In the genomic region with DNA sequence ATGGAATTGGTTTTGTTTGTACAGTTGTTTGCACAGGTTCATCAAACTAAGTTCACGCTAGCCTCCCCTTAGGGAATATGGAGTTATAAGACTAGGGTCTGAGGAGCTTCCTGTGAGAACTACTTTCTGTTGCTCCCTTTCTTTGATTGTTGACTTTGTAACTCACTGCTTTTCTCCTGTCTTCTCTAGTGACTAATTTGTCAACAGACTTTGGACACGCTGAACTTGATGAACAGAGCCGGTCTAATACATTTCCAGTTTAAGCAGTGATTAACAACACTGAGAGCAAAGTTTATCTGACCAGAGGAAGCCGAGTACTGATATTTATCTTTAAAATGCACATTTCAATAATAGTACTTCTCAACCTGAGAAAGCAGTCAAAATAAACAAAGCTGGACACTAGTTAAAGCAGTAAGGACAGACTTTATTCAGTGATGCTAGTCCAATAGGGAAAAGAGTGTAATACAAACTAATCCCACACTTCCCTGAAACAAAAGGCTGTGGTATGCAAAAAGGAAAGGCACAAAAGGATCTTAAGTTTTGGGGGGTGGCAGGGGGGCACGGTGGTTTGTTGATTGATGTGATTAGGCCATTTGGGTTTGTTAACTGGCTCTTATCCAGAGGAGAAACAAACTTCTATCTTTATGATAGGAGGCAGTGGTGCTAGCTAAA, we compare ENCODE assay signal across 1 cellular context.
TF ChIP-seq lines count a peak whose summit lies in the region.

No MANE protein-coding gene starts in this region.

TF ChIP-seq in HepG2, 621 proteins besides CTCF, POLR2A, EP300 and RAD21 (continued from another document):
- TF ChIP-seq, protein P1, sequence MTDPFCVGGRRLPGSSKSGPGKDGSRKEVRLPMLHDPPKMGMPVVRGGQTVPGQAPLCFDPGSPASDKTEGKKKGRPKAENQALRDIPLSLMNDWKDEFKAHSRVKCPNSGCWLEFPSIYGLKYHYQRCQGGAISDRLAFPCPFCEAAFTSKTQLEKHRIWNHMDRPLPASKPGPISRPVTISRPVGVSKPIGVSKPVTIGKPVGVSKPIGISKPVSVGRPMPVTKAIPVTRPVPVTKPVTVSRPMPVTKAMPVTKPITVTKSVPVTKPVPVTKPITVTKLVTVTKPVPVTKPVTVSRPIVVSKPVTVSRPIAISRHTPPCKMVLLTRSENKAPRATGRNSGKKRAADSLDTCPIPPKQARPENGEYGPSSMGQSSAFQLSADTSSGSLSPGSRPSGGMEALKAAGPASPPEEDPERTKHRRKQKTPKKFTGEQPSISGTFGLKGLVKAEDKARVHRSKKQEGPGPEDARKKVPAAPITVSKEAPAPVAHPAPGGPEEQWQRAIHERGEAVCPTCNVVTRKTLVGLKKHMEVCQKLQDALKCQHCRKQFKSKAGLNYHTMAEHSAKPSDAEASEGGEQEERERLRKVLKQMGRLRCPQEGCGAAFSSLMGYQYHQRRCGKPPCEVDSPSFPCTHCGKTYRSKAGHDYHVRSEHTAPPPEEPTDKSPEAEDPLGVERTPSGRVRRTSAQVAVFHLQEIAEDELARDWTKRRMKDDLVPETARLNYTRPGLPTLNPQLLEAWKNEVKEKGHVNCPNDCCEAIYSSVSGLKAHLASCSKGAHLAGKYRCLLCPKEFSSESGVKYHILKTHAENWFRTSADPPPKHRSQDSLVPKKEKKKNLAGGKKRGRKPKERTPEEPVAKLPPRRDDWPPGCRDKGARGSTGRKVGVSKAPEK (CRISPR knock-in tag; IDR thresholded peaks at IDR 0.05; ENCODE audit: borderline replicate concordance): no peak
- TF ChIP-seq PHF5A (CRISPR knock-in tag; IDR thresholded peaks at IDR 0.05; ENCODE audit: low read depth, unreplicated experiment): peak; percentile 29
- 0 out of 2 replicates have a peak, but pooled peaks have one; percentile 36 for TF ChIP-seq ZNF3 (CRISPR knock-in tag; IDR thresholded peaks at IDR 0.05)
- TF ChIP-seq, protein P2, sequence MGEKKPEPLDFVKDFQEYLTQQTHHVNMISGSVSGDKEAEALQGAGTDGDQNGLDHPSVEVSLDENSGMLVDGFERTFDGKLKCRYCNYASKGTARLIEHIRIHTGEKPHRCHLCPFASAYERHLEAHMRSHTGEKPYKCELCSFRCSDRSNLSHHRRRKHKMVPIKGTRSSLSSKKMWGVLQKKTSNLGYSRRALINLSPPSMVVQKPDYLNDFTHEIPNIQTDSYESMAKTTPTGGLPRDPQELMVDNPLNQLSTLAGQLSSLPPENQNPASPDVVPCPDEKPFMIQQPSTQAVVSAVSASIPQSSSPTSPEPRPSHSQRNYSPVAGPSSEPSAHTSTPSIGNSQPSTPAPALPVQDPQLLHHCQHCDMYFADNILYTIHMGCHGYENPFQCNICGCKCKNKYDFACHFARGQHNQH (CRISPR knock-in tag; IDR thresholded peaks at IDR 0.05): no peak
- TF ChIP-seq, protein P3, sequence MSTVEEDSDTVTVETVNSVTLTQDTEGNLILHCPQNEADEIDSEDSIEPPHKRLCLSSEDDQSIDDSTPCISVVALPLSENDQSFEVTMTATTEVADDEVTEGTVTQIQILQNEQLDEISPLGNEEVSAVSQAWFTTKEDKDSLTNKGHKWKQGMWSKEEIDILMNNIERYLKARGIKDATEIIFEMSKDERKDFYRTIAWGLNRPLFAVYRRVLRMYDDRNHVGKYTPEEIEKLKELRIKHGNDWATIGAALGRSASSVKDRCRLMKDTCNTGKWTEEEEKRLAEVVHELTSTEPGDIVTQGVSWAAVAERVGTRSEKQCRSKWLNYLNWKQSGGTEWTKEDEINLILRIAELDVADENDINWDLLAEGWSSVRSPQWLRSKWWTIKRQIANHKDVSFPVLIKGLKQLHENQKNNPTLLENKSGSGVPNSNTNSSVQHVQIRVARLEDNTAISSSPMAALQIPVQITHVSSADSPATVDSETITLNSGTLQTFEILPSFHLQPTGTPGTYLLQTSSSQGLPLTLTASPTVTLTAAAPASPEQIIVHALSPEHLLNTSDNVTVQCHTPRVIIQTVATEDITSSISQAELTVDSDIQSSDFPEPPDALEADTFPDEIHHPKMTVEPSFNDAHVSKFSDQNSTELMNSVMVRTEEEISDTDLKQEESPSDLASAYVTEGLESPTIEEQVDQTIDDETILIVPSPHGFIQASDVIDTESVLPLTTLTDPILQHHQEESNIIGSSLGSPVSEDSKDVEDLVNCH (CRISPR knock-in tag; IDR thresholded peaks at IDR 0.05): no peak
- TF ChIP-seq ZBTB20 (CRISPR knock-in tag; IDR thresholded peaks at IDR 0.05; ENCODE audit: borderline replicate concordance, low read depth): peak; percentile 86; the same call in 1 of the 2 replicates
- 0 out of 2 replicates have a peak, but pooled peaks have one; percentile 80 for TF ChIP-seq HOXD1 (CRISPR knock-in tag; IDR thresholded peaks at IDR 0.05)
- TF ChIP-seq, protein P4, sequence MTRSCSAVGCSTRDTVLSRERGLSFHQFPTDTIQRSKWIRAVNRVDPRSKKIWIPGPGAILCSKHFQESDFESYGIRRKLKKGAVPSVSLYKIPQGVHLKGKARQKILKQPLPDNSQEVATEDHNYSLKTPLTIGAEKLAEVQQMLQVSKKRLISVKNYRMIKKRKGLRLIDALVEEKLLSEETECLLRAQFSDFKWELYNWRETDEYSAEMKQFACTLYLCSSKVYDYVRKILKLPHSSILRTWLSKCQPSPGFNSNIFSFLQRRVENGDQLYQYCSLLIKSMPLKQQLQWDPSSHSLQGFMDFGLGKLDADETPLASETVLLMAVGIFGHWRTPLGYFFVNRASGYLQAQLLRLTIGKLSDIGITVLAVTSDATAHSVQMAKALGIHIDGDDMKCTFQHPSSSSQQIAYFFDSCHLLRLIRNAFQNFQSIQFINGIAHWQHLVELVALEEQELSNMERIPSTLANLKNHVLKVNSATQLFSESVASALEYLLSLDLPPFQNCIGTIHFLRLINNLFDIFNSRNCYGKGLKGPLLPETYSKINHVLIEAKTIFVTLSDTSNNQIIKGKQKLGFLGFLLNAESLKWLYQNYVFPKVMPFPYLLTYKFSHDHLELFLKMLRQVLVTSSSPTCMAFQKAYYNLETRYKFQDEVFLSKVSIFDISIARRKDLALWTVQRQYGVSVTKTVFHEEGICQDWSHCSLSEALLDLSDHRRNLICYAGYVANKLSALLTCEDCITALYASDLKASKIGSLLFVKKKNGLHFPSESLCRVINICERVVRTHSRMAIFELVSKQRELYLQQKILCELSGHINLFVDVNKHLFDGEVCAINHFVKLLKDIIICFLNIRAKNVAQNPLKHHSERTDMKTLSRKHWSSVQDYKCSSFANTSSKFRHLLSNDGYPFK (CRISPR knock-in tag; IDR thresholded peaks at IDR 0.05; ENCODE audit: borderline replicate concordance): no peak
- TF ChIP-seq ZKSCAN8 (CRISPR knock-in tag; IDR thresholded peaks at IDR 0.05; ENCODE audit: borderline replicate concordance): 0 out of 2 replicates have a peak, but pooled peaks have one; percentile 64
- TF ChIP-seq HMGA1 (CRISPR knock-in tag; conservative IDR thresholded peaks at IDR 0.05): no peak
- no peak for TF ChIP-seq NONO (IDR thresholded peaks at IDR 0.05)
- 0 out of 2 replicates have a peak, but pooled peaks have one; percentile 36 for TF ChIP-seq NONO (CRISPR knock-in tag; conservative IDR thresholded peaks at IDR 0.05)
- TF ChIP-seq ZNF484 (CRISPR knock-in tag; IDR thresholded peaks at IDR 0.05; ENCODE audit: borderline replicate concordance, low read depth): no peak
- 0 out of 2 replicates have a peak, but pooled peaks have one; percentile 29 for TF ChIP-seq TCF7L2 (IDR thresholded peaks at IDR 0.05; ENCODE audit: low read depth, low read length)
- TF ChIP-seq ASH2L (IDR thresholded peaks at IDR 0.05; ENCODE audit: insufficient read length, low read depth, low read length): peak; percentile 64
- TF ChIP-seq, protein P5, sequence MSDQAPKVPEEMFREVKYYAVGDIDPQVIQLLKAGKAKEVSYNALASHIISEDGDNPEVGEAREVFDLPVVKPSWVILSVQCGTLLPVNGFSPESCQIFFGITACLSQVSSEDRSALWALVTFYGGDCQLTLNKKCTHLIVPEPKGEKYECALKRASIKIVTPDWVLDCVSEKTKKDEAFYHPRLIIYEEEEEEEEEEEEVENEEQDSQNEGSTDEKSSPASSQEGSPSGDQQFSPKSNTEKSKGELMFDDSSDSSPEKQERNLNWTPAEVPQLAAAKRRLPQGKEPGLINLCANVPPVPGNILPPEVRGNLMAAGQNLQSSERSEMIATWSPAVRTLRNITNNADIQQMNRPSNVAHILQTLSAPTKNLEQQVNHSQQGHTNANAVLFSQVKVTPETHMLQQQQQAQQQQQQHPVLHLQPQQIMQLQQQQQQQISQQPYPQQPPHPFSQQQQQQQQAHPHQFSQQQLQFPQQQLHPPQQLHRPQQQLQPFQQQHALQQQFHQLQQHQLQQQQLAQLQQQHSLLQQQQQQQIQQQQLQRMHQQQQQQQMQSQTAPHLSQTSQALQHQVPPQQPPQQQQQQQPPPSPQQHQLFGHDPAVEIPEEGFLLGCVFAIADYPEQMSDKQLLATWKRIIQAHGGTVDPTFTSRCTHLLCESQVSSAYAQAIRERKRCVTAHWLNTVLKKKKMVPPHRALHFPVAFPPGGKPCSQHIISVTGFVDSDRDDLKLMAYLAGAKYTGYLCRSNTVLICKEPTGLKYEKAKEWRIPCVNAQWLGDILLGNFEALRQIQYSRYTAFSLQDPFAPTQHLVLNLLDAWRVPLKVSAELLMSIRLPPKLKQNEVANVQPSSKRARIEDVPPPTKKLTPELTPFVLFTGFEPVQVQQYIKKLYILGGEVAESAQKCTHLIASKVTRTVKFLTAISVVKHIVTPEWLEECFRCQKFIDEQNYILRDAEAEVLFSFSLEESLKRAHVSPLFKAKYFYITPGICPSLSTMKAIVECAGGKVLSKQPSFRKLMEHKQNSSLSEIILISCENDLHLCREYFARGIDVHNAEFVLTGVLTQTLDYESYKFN (CRISPR knock-in tag; conservative IDR thresholded peaks at IDR 0.05): peak; percentile 95
- TF ChIP-seq, protein P6, sequence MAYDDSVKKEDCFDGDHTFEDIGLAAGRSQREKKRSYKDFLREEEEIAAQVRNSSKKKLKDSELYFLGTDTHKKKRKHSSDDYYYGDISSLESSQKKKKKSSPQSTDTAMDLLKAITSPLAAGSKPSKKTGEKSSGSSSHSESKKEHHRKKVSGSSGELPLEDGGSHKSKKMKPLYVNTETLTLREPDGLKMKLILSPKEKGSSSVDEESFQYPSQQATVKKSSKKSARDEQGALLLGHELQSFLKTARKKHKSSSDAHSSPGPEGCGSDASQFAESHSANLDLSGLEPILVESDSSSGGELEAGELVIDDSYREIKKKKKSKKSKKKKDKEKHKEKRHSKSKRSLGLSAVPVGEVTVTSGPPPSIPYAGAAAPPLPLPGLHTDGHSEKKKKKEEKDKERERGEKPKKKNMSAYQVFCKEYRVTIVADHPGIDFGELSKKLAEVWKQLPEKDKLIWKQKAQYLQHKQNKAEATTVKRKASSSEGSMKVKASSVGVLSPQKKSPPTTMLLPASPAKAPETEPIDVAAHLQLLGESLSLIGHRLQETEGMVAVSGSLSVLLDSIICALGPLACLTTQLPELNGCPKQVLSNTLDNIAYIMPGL (CRISPR knock-in tag; IDR thresholded peaks at IDR 0.05; ENCODE audit: borderline replicate concordance in 1 of 2, low read depth in 1 of 2): peak in 1 of 2 experiments; percentile 20; a peak in 1 of 4 replicates
- TF ChIP-seq ZNF235 (CRISPR knock-in tag; IDR thresholded peaks at IDR 0.05; ENCODE audit: borderline replicate concordance): no peak
- TF ChIP-seq, protein P7, sequence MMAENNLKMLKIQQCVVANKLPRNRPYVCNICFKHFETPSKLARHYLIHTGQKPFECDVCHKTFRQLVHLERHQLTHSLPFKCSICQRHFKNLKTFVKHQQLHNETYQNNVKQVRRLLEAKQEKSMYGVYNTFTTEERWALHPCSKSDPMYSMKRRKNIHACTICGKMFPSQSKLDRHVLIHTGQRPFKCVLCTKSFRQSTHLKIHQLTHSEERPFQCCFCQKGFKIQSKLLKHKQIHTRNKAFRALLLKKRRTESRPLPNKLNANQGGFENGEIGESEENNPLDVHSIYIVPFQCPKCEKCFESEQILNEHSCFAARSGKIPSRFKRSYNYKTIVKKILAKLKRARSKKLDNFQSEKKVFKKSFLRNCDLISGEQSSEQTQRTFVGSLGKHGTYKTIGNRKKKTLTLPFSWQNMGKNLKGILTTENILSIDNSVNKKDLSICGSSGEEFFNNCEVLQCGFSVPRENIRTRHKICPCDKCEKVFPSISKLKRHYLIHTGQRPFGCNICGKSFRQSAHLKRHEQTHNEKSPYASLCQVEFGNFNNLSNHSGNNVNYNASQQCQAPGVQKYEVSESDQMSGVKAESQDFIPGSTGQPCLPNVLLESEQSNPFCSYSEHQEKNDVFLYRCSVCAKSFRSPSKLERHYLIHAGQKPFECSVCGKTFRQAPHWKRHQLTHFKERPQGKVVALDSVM (CRISPR knock-in tag; IDR thresholded peaks at IDR 0.05): no peak
- TF ChIP-seq, protein P8, sequence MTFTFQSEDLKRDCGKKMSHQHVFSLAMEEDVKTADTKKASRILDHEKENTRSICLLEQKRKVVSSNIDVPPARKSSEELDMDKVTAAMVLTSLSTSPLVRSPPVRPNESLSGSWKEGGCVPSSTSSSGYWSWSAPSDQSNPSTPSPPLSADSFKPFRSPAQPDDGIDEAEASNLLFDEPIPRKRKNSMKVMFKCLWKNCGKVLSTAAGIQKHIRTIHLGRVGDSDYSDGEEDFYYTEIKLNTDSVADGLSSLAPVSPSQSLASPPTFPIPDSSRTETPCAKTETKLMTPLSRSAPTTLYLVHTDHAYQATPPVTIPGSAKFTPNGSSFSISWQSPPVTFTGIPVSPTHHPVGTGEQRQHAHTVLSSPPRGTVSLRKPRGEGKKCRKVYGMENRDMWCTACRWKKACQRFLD (CRISPR knock-in tag; IDR thresholded peaks at IDR 0.05; ENCODE audit: borderline replicate concordance): no peak
- TF ChIP-seq HMG20B (CRISPR knock-in tag; conservative IDR thresholded peaks at IDR 0.05): peak; percentile 97
- TF ChIP-seq ZNF331 (CRISPR knock-in tag; IDR thresholded peaks at IDR 0.05): peak; percentile 55; the same call in 1 of the 2 replicates
- TF ChIP-seq FOXO1 (CRISPR knock-in tag; IDR thresholded peaks at IDR 0.05): peak; percentile 70; the same call in 1 of the 2 replicates
- TF ChIP-seq NR2F6 (IDR thresholded peaks at IDR 0.05): peak; percentile 79
- peak; percentile 66; the same call in 1 of the 2 replicates for TF ChIP-seq NR2F6 (CRISPR knock-in tag; IDR thresholded peaks at IDR 0.05)
- no peak for TF ChIP-seq ZNF556 (CRISPR knock-in tag; IDR thresholded peaks at IDR 0.05; ENCODE audit: borderline replicate concordance)
- TF ChIP-seq HNF4A (CRISPR knock-in tag; IDR thresholded peaks at IDR 0.05): peak; percentile 87
- peak; percentile 70 for TF ChIP-seq HHEX (CRISPR knock-in tag; IDR thresholded peaks at IDR 0.05)
- TF ChIP-seq U2AF2 (IDR thresholded peaks at IDR 0.05; ENCODE audit: low read depth, low read length): no peak
- TF ChIP-seq RARA (CRISPR knock-in tag; IDR thresholded peaks at IDR 0.05): peak; percentile 82
- TF ChIP-seq MTF1 (CRISPR knock-in tag; IDR thresholded peaks at IDR 0.05): no peak
- TF ChIP-seq, protein P9, sequence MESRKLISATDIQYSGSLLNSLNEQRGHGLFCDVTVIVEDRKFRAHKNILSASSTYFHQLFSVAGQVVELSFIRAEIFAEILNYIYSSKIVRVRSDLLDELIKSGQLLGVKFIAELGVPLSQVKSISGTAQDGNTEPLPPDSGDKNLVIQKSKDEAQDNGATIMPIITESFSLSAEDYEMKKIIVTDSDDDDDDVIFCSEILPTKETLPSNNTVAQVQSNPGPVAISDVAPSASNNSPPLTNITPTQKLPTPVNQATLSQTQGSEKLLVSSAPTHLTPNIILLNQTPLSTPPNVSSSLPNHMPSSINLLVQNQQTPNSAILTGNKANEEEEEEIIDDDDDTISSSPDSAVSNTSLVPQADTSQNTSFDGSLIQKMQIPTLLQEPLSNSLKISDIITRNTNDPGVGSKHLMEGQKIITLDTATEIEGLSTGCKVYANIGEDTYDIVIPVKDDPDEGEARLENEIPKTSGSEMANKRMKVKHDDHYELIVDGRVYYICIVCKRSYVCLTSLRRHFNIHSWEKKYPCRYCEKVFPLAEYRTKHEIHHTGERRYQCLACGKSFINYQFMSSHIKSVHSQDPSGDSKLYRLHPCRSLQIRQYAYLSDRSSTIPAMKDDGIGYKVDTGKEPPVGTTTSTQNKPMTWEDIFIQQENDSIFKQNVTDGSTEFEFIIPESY (CRISPR knock-in tag; IDR thresholded peaks at IDR 0.05): no peak
- TF ChIP-seq REPIN1 (CRISPR knock-in tag; IDR thresholded peaks at IDR 0.05; ENCODE audit: borderline replicate concordance, low read depth): peak; percentile 81
- peak; percentile 69; the same call in 1 of the 2 replicates for TF ChIP-seq SALL1 (CRISPR knock-in tag; IDR thresholded peaks at IDR 0.05)
- peak; percentile 75 for TF ChIP-seq TCF7 (IDR thresholded peaks at IDR 0.05; ENCODE audit: low read depth)
TF ChIP-seq in HepG2: peak in this region for 118.
